In the genomic region with DNA sequence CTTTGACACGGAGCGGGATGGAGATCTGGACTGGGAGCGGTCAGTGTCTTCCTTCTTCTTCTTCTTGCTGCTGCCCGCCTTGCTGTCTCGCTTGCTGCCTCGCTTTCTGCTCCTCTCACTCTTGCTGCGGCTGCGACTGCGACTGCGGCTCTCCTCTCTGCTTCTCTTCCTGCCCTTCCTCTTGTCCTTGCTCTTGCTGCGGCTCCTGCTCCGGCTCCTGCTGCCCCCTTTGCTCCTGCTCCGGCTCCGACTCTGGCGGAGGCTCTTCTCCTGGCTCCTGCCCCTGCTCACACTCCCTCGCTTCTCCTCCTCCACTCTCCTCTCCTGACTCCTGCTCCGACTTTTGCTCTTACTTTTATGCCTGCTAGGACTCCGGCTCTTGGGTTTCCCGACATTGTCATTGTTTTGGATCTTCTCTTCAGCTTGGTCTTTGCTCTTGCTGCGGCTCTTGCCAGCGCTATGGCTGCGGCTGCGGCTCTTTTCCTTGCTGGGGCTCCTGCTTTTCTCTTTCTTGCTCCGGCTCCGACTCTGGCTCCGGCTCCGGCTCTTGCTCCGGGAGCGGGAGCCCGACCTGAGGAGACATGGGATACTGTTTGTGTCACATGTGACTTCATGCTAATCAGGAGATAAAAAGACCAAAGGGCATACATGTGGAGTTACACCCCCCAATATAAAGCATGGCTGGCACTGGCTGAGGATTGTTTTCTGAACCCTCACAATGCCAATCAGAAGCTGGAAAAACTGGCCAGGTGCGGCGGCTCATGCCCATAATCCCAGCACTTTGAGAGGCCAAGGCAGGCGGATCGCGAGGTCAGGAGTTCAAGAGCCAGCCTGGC, we compare ENCODE assay signal across 1 cellular context.
TF ChIP-seq lines count a peak whose summit lies in the region.

No MANE protein-coding gene starts in this region.

TF ChIP-seq in HepG2, 621 proteins besides CTCF, POLR2A, EP300 and RAD21:
- TF ChIP-seq, protein P1, sequence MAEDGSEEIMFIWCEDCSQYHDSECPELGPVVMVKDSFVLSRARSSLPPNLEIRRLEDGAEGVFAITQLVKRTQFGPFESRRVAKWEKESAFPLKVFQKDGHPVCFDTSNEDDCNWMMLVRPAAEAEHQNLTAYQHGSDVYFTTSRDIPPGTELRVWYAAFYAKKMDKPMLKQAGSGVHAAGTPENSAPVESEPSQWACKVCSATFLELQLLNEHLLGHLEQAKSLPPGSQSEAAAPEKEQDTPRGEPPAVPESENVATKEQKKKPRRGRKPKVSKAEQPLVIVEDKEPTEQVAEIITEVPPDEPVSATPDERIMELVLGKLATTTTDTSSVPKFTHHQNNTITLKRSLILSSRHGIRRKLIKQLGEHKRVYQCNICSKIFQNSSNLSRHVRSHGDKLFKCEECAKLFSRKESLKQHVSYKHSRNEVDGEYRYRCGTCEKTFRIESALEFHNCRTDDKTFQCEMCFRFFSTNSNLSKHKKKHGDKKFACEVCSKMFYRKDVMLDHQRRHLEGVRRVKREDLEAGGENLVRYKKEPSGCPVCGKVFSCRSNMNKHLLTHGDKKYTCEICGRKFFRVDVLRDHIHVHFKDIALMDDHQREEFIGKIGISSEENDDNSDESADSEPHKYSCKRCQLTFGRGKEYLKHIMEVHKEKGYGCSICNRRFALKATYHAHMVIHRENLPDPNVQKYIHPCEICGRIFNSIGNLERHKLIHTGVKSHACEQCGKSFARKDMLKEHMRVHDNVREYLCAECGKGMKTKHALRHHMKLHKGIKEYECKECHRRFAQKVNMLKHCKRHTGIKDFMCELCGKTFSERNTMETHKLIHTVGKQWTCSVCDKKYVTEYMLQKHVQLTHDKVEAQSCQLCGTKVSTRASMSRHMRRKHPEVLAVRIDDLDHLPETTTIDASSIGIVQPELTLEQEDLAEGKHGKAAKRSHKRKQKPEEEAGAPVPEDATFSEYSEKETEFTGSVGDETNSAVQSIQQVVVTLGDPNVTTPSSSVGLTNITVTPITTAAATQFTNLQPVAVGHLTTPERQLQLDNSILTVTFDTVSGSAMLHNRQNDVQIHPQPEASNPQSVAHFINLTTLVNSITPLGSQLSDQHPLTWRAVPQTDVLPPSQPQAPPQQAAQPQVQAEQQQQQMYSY (CRISPR knock-in tag; IDR thresholded peaks at IDR 0.05): peak; percentile 60; the same call in 1 of the 2 replicates
- TF ChIP-seq AGO2 (optimal IDR thresholded peaks at IDR 0.05; ENCODE audit: low read depth, low read length): peak; percentile 43
- no peak for TF ChIP-seq PRPF4 (IDR thresholded peaks at IDR 0.05; ENCODE audit: low read depth, low read length, poor library complexity, severe bottlenecking)
TF ChIP-seq in HepG2: peak in this region for 2.
